In genomic region chr6:42911171-42912021, GRCh38 we compare ENCODE assay signal across 1 cellular context.
TF ChIP-seq lines count a peak whose summit lies in the region.

No MANE protein-coding gene starts in this region.

TF ChIP-seq in endothelial cell of umbilical vein, 7 proteins besides CTCF, POLR2A, EP300 and RAD21:
- TF ChIP-seq FOS (IDR thresholded peaks at IDR 0.05; ENCODE audit: borderline replicate concordance, insufficient read depth, low read length) (no peak), JUN (IDR thresholded peaks at IDR 0.05; ENCODE audit: borderline replicate concordance, insufficient read depth, insufficient read length, low read depth) (no peak), POLR2AphosphoS5 (IDR thresholded peaks at IDR 0.05; ENCODE audit: insufficient read depth, low read depth, low read length) (no peak), EZH2 (IDR thresholded peaks at IDR 0.05; ENCODE audit: borderline replicate concordance, low read depth, low read length, severe bottlenecking) (no peak), GATA2 (IDR thresholded peaks at IDR 0.05; ENCODE audit: insufficient read depth, insufficient read length, low read depth, low read length) (no peak), MAX (IDR thresholded peaks at IDR 0.05; ENCODE audit: insufficient read depth, insufficient read length) (no peak), MYC (IDR thresholded peaks at IDR 0.05; ENCODE audit: low read depth, low read length) (no peak)
